ENCODE assay signal across 26 cellular contexts in the genomic region with DNA sequence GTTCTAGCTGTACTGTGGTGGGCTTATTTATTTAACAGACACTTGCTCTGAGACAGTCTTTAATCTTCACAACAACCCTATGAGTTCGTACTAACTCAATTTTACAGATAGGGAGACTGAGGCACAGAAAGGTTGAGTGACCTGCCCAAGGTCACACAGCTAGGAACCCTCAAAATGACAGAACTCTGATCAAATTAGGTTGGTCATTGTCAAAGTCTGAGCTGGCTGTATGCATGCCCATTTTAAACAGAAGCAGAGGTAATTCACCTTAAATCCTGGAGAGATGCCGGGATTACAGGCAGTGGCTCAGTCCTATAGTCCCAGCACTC. TPM values are rescaled to one million over a fixed set of nuclear protein-coding genes. Genes with fewer than 3 reads are reported as not detected.
DNase-seq lines count a peak whose midpoint lies in the region; ATAC-seq, FAIRE-seq and TF ChIP-seq lines count a peak whose summit lies in the region.
"Had no signal": no experiment of that assay in that cellular context is flagged by ENCODE, and none has a peak within 500 bp of the region (broad histone marks: within the 10 kb centered on the region; RNA-seq: fewer than 3 reads in every experiment).

No MANE protein-coding gene starts in this region.

- ATAC-seq in CD4-positive, alpha-beta T cell (ENCODE audit: poor library complexity) = no peak
- no peak; the same call in 2 of the 3 replicates for ATAC-seq in K562
- no peak for ATAC-seq in left lobe of liver
- ATAC-seq: GM12878; left lung; PC-3; stimulated activated naive B cell treated with anti-CD40 and anti-IgM and Interleukin-4, amounts not matched to agents 10 μg/mL and 1 μg/mL and 100 μg/mL, for 72 hours had no signal

- peaks cover 52 to 55% of the 10 kb centered on the region in 2 experiments for H3K4me1 ChIP-seq in K562 (replicated peaks in 1 of 2; ENCODE audit: control insufficient read depth in 2 of 2, insufficient read depth in 2 of 2, low read length in 2 of 2)
- H3K4me1 ChIP-seq: esophagus muscularis mucosa had no signal

- no peaks in the 10 kb centered on the region for H3K79me2 ChIP-seq in K562 (ENCODE audit: control insufficient read depth, insufficient read depth, low read length)

- no peak for DNase-seq in T-helper 2 cell treated with Interferon-gamma antibody and Interleukin-4, amounts not matched to agents 5 μg/mL and 100 μg/mL, for 36 hours (ENCODE audit: low spot score)
- DNase-seq in T-helper 2 cell (no peak), K562 (ENCODE audit: extremely low read depth in 1 of 4, low spot score in 3 of 4) (no peak), HT-29 (ENCODE audit: low spot score) (no peak), SW 1271 (lab: John Stamatoyannopoulos, UW) (no peak), left lobe of liver (ENCODE audit: low spot score) (no peak)
- DNase-seq in CD4-positive, alpha-beta T cell = no peak
- DNase-seq in activated CD4-positive, alpha-beta memory T cell treated with anti-CD3 and anti-CD28 coated beads for 36 hours = no peak
- DNase-seq: 8988T; cerebellar nuclear complex; foreskin fibroblast; head of caudate nucleus; left lung; NCI-H1930; NCI-H524 treated with DMSO at 0.1 percent for 48 hours; ovary; PC-3; stimulated activated naive B cell treated with anti-CD40 and anti-IgM and Interleukin-4, amounts not matched to agents 10 μg/mL and 1 μg/mL and 100 μg/mL, for 72 hours had no signal

- no peak for TF ChIP-seq POLR2A in K562 (conservative IDR thresholded peaks at IDR 0.05)

- H2AFZ ChIP-seq in K562 (ENCODE audit: low read depth, low read length) = peak overlapping the region; percentile 37; the same call in 1 of the 2 replicates

- no peaks in the 10 kb centered on the region for H3K27me3 Mint-ChIP-seq in T-helper 2 cell treated with Interferon-gamma antibody and Interleukin-4, amounts not matched to agents 5 μg/mL and 100 μg/mL, for 36 hours (ENCODE audit: low read depth)
- no peaks in the 10 kb centered on the region for H3K27me3 Mint-ChIP-seq in CD4-positive, alpha-beta T cell
- H3K27me3 Mint-ChIP-seq in activated CD4-positive, alpha-beta memory T cell treated with anti-CD3 and anti-CD28 coated beads for 36 hours = no peaks in the 10 kb centered on the region

- CTCF ChIA-PET in CD4-positive, alpha-beta T cell (lab: Charles Lee) = interaction anchor here (1.0 kb wide), 1 partner anchor 36 kb away, joined by 6 read pairs; no protein-coding TSS in a partner anchor
- CTCF ChIA-PET in activated CD4-positive, alpha-beta memory T cell treated with anti-CD3 and anti-CD28 coated beads for 36 hours (lab: Charles Lee) = interaction anchor here (1.3 kb wide), 1 partner anchor 36 kb away, joined by 3 read pairs; no protein-coding TSS in a partner anchor
- CTCF ChIA-PET in K562 (lab: Yijun Ruan, JAX; ENCODE audit: low intra/inter-chr PET ratio) = no interaction called here

- H3K9me3 Mint-ChIP-seq in T-helper 2 cell treated with Interferon-gamma antibody and Interleukin-4, amounts not matched to agents 5 μg/mL and 100 μg/mL, for 36 hours = peaks cover 4% of the 10 kb centered on the region
- no peaks in the 10 kb centered on the region for H3K9me3 Mint-ChIP-seq in CD4-positive, alpha-beta T cell
- H3K9me3 Mint-ChIP-seq in activated CD4-positive, alpha-beta memory T cell treated with anti-CD3 and anti-CD28 coated beads for 36 hours = no peaks in the 10 kb centered on the region
- H3K9me3 Mint-ChIP-seq: brain, memory B cell had no signal

- POLR2A ChIA-PET in CD4-positive, alpha-beta T cell (lab: Charles Lee) = interaction anchor here (1.0 to 2.3 kb wide), 5 partner anchors 11 to 26 kb away, joined by 3 to 20 read pairs (median 6); no protein-coding TSS in a partner anchor
- POLR2A ChIA-PET in activated CD4-positive, alpha-beta memory T cell treated with anti-CD3 and anti-CD28 coated beads for 36 hours (lab: Charles Lee) = no interaction called here
- POLR2A ChIA-PET in K562 (lab: Yijun Ruan, JAX) = interaction anchor here (0.9 to 2.6 kb wide), 2 partner anchors 9 to 11 kb away, joined by 4 to 16 read pairs; no protein-coding TSS in a partner anchor

- 61% methylated on average over 2 of the region's 2 CpGs for WGBS in K562 (ENCODE audit: insufficient coverage, low coverage, missing lambda C conversion rate)

- H3K36me3 Mint-ChIP-seq in T-helper 2 cell treated with Interferon-gamma antibody and Interleukin-4, amounts not matched to agents 5 μg/mL and 100 μg/mL, for 36 hours (ENCODE audit: low read depth) = no peaks in the 10 kb centered on the region
- no peaks in the 10 kb centered on the region for H3K36me3 Mint-ChIP-seq in CD4-positive, alpha-beta T cell (ENCODE audit: low read depth)
- no peaks in the 10 kb centered on the region for H3K36me3 Mint-ChIP-seq in activated CD4-positive, alpha-beta memory T cell treated with anti-CD3 and anti-CD28 coated beads for 36 hours
- H3K36me3 Mint-ChIP-seq: brain; memory B cell; stimulated activated naive B cell treated with anti-CD40 and anti-IgM and Interleukin-4, amounts not matched to agents 10 μg/mL and 1 μg/mL and 100 μg/mL, for 72 hours had no signal

- no peak for TF ChIP-seq RAD21 in K562 (CRISPR knock-in tag; conservative IDR thresholded peaks at IDR 0.05 in 1 of 2, IDR thresholded peaks at IDR 0.05 in 1 of 2)

- no peak for TF ChIP-seq CTCF in CD4-positive, alpha-beta T cell (IDR thresholded peaks at IDR 0.05)
- TF ChIP-seq CTCF in K562 (IDR thresholded peaks at IDR 0.05 in 2 of 3, conservative IDR thresholded peaks at IDR 0.05 in 1 of 3; ENCODE audit: insufficient read depth in 2 of 3, low read depth in 1 of 3, low read length in 3 of 3) = no peak

- no peaks in the 10 kb centered on the region for H4K20me1 ChIP-seq in K562 (replicated peaks; ENCODE audit: control insufficient read depth, insufficient read depth, low read length)

- in situ Hi-C loops in K562 (cut with MboI) = no loop called here

- TSS peak; percentile 88 for BruUV-seq in K562 (replicated peaks; lab: Mats Ljungman, UMichigan)

- intact Hi-C loops in CD4-positive, alpha-beta T cell (cut with DNase I, micrococcal nuclease) = loop anchor here (2.0 kb wide), 2 partner anchors 15 to 25 kb away; partner anchors contain the start of gene LAT (in 2 of the 2)
- intact Hi-C loops in activated CD4-positive, alpha-beta memory T cell treated with anti-CD3 and anti-CD28 coated beads for 36 hours (cut with micrococcal nuclease) = no loop called here
- intact Hi-C loops in K562 (cut with micrococcal nuclease) = no loop called here

- no peaks in the 10 kb centered on the region for H3K36me3 ChIP-seq in K562 (ENCODE audit: control insufficient read depth, insufficient read depth, low read length)
- H3K36me3 ChIP-seq: esophagus muscularis mucosa, left lung, ovary had no signal

- peak overlapping the region; percentile 94 for H3K4me2 ChIP-seq in K562 (ENCODE audit: insufficient read depth, low read length)

- H3K27ac ChIP-seq in CD4-positive, alpha-beta T cell (ENCODE audit: low read depth, low read length) = peak overlapping the region; percentile 77
- H3K27ac ChIP-seq in K562 (ENCODE audit: extremely low read depth, low read depth, low read length) = peak overlapping the region; percentile 100
- H3K27ac ChIP-seq: esophagus muscularis mucosa, left lung, ovary, SK-N-MC had no signal

- no peaks in the 10 kb centered on the region for H3K9me3 ChIP-seq in CD4-positive, alpha-beta T cell (ENCODE audit: control insufficient read depth, low read length)
- no peaks in the 10 kb centered on the region for H3K9me3 ChIP-seq in K562 (replicated peaks; ENCODE audit: control insufficient read depth, insufficient read depth, low read depth, low read length)
- H3K9me3 ChIP-seq: esophagus muscularis mucosa, left lung, ovary had no signal

- peak overlapping the region; percentile 89 to 91 for H3K9ac ChIP-seq in K562 (ENCODE audit: insufficient read depth in 1 of 2, low read depth in 2 of 2, low read length in 2 of 2)

- TF ChIP-seq EP300 in K562 (IDR thresholded peaks at IDR 0.05; ENCODE audit: low read length) = no peak

- H3K9me1 ChIP-seq in K562 (ENCODE audit: control insufficient read depth, insufficient read depth, low read length) = no peaks in the 10 kb centered on the region

- H3K27me3 ChIP-seq in CD4-positive, alpha-beta T cell (ENCODE audit: control insufficient read depth, insufficient read depth, low read length) = no peaks in the 10 kb centered on the region
- no peaks in the 10 kb centered on the region for H3K27me3 ChIP-seq in K562 (ENCODE audit: control insufficient read depth in 2 of 2, insufficient read depth in 2 of 2, low read length in 2 of 2)
- H3K27me3 ChIP-seq: left lung, ovary had no signal

- no peak for FAIRE-seq in K562 (lab: Jason Lieb, UNC)
- FAIRE-seq: endometrium, GM12878, islet of Langerhans had no signal

- H3K27ac Mint-ChIP-seq in T-helper 2 cell treated with Interferon-gamma antibody and Interleukin-4, amounts not matched to agents 5 μg/mL and 100 μg/mL, for 36 hours = peak overlapping the region; percentile 97
- H3K27ac Mint-ChIP-seq in CD4-positive, alpha-beta T cell = peak overlapping the region; percentile 97
- H3K27ac Mint-ChIP-seq in activated CD4-positive, alpha-beta memory T cell treated with anti-CD3 and anti-CD28 coated beads for 36 hours = peak overlapping the region; percentile 88
- H3K27ac Mint-ChIP-seq: brain; memory B cell; stimulated activated naive B cell treated with anti-CD40 and anti-IgM and Interleukin-4, amounts not matched to agents 10 μg/mL and 1 μg/mL and 100 μg/mL, for 72 hours had no signal

- H3K4me3 Mint-ChIP-seq in T-helper 2 cell treated with Interferon-gamma antibody and Interleukin-4, amounts not matched to agents 5 μg/mL and 100 μg/mL, for 36 hours = peak overlapping the region; percentile 75
- peak overlapping the region; percentile 66 for H3K4me3 Mint-ChIP-seq in CD4-positive, alpha-beta T cell
- no peak overlapping the region for H3K4me3 Mint-ChIP-seq in activated CD4-positive, alpha-beta memory T cell treated with anti-CD3 and anti-CD28 coated beads for 36 hours
- H3K4me3 Mint-ChIP-seq: brain; memory B cell; stimulated activated naive B cell treated with anti-CD40 and anti-IgM and Interleukin-4, amounts not matched to agents 10 μg/mL and 1 μg/mL and 100 μg/mL, for 72 hours had no signal

- H3K4me1 Mint-ChIP-seq in T-helper 2 cell treated with Interferon-gamma antibody and Interleukin-4, amounts not matched to agents 5 μg/mL and 100 μg/mL, for 36 hours (ENCODE audit: low read depth) = peaks cover 59% of the 10 kb centered on the region
- peaks cover 79% of the 10 kb centered on the region for H3K4me1 Mint-ChIP-seq in CD4-positive, alpha-beta T cell (ENCODE audit: low read depth)
- peaks cover 63% of the 10 kb centered on the region for H3K4me1 Mint-ChIP-seq in activated CD4-positive, alpha-beta memory T cell treated with anti-CD3 and anti-CD28 coated beads for 36 hours (ENCODE audit: low read depth)
- H3K4me1 Mint-ChIP-seq: brain had no signal

- no peak overlapping the region for H3K4me3 ChIP-seq in K562
- H3K4me3 ChIP-seq: esophagus muscularis mucosa, GM12878, left lung, ovary, SK-N-MC, skin epidermis had no signal

RNA-seq across cellular contexts. Expression of gene LAT, which starts 24.9 kb away (rescaled TPM):
- 100 to 1,000 TPM; 156 to 160 TPM for total RNA-seq in CD4-positive, alpha-beta T cell
- 100 to 1,000 TPM; 250 to 276 TPM for total RNA-seq in activated CD4-positive, alpha-beta memory T cell treated with anti-CD3 and anti-CD28 coated beads for 36 hours
- total RNA-seq in K562 (2011; cell fraction: chromatin; rRNA removed; ENCODE audit: low replicate concordance) = 11.1 and 32.8 TPM in 2 replicates
- total RNA-seq in K562 (2011; cell fraction: nucleolus; rRNA removed) = 20.5 and 21.2 TPM in 2 replicates
- total RNA-seq in K562 (2011; cell fraction: nucleoplasm; rRNA removed) = 12.8 and 19.2 TPM in 2 replicates
- 0.95 and 2.1 TPM in 2 replicates for total RNA-seq in K562 (2014; rRNA removed)
- total RNA-seq in K562 (2014; rRNA removed; fragmentation: Illumina TruSeq; extraction: Trizol) = 0.22 and 0.40 TPM in 2 replicates
- total RNA-seq in K562 (2015; rRNA removed; fragmentation: Illumina TruSeq; extraction: Trizol) = 2.0 and 2.3 TPM in 2 replicates
- 2.9 and 4.2 TPM in 2 replicates for total RNA-seq in K562 (2021)
- 1.9 and 2.0 TPM in 2 replicates for polyA plus RNA-seq in K562 (2011; rRNA removed)
- polyA plus RNA-seq in K562 (2011; cell fraction: cytosol; rRNA removed) = 0.86 and 2.0 TPM in 2 replicates
- 22.2 and 50.9 TPM in 2 replicates for polyA plus RNA-seq in K562 (2011; cell fraction: nucleus; rRNA removed)
- 2.9 and 5.7 TPM in 2 replicates for polyA plus RNA-seq in K562 (2012)
- polyA plus RNA-seq in K562 (2014; fragmentation: Illumina TruSeq; extraction: Trizol) = 1.3 and 1.7 TPM in 2 replicates
- under 1 TPM; 0.59 to 0.63 TPM for polyA plus RNA-seq in K562 (2014; fragmentation: Nextera tagmentation; extraction: Ambion mirVana)
- 1.6 and 3.2 TPM in 2 replicates for polyA plus RNA-seq in K562 (2014; rRNA removed)
- 0.24 and 0.25 TPM in 2 replicates for polyA minus RNA-seq in K562 (2011; rRNA and poly(A)+ RNA removed)
- polyA minus RNA-seq in K562 (2011; cell fraction: cytosol; rRNA and poly(A)+ RNA removed) = 0.29 TPM in 1 of 2 replicates, not detected in the other
- 2.2 and 3.0 TPM in 2 replicates for polyA minus RNA-seq in K562 (2011; cell fraction: nucleus; rRNA and poly(A)+ RNA removed)
- 14.8 and 22.7 TPM in 2 replicates for total RNA-seq in HT-29 (2014; rRNA removed; shearing (Covaris generic))
- 3.5 TPM for total RNA-seq in left lobe of liver

RNA-seq across cellular contexts. Expression of gene SPNS1, which starts 35.2 kb away (rescaled TPM):
- 10 to 100 TPM; 24.4 to 28.1 TPM for total RNA-seq in CD4-positive, alpha-beta T cell
- total RNA-seq in activated CD4-positive, alpha-beta memory T cell treated with anti-CD3 and anti-CD28 coated beads for 36 hours = 10 to 100 TPM; 11.3 to 12.0 TPM
- 27.4 and 88.8 TPM in 2 replicates for total RNA-seq in K562 (2011; cell fraction: chromatin; rRNA removed; ENCODE audit: low replicate concordance)
- total RNA-seq in K562 (2011; cell fraction: nucleolus; rRNA removed) = 112 and 138 TPM in 2 replicates
- 66.3 and 72.9 TPM in 2 replicates for total RNA-seq in K562 (2011; cell fraction: nucleoplasm; rRNA removed)
- total RNA-seq in K562 (2014; rRNA removed) (37.8 and 48.4 TPM in 2 replicates), K562 (2014; rRNA removed; fragmentation: Illumina TruSeq; extraction: Trizol) (6.2 and 9.0 TPM in 2 replicates), K562 (2015; rRNA removed; fragmentation: Illumina TruSeq; extraction: Trizol) (13.7 and 16.3 TPM in 2 replicates), K562 (2021) (64.9 and 69.8 TPM in 2 replicates), left lobe of liver (22.8 TPM)
- polyA plus RNA-seq in K562 (2011; rRNA removed) (12.3 and 20.6 TPM in 2 replicates), K562 (2014; fragmentation: Illumina TruSeq; extraction: Trizol) (22.2 and 38.7 TPM in 2 replicates), K562 (2014; fragmentation: Nextera tagmentation; extraction: Ambion mirVana) (1 to 10 TPM in 1 of 2 experiments, under 1 TPM in 1; 0.58 to 2.9 TPM), K562 (2014; rRNA removed) (37.8 and 40.6 TPM in 2 replicates)
- polyA plus RNA-seq in K562 (2011; cell fraction: cytosol; rRNA removed) = 18.6 and 53.9 TPM in 2 replicates
- polyA plus RNA-seq in K562 (2011; cell fraction: nucleus; rRNA removed) = 31.4 and 74.3 TPM in 2 replicates
- 47.4 and 49.1 TPM in 2 replicates for polyA plus RNA-seq in K562 (2012)
- polyA minus RNA-seq in K562 (2011; rRNA and poly(A)+ RNA removed) = 13.2 and 15.6 TPM in 2 replicates
- 22.8 and 23.5 TPM in 2 replicates for polyA minus RNA-seq in K562 (2011; cell fraction: cytosol; rRNA and poly(A)+ RNA removed)
- polyA minus RNA-seq in K562 (2011; cell fraction: nucleus; rRNA and poly(A)+ RNA removed) = 7.0 and 9.0 TPM in 2 replicates
- 79.6 and 88.8 TPM in 2 replicates for total RNA-seq in HT-29 (2014; rRNA removed; shearing (Covaris generic))

RNA-seq across cellular contexts. Expression of gene NFATC2IP, which starts 59.1 kb away (rescaled TPM):
- 10 to 100 TPM; 47.4 to 51.0 TPM for total RNA-seq in CD4-positive, alpha-beta T cell
- 10 to 100 TPM; 57.7 to 64.6 TPM for total RNA-seq in activated CD4-positive, alpha-beta memory T cell treated with anti-CD3 and anti-CD28 coated beads for 36 hours
- 277 and 436 TPM in 2 replicates for total RNA-seq in K562 (2011; cell fraction: chromatin; rRNA removed; ENCODE audit: low replicate concordance)
- total RNA-seq in K562 (2011; cell fraction: nucleolus; rRNA removed) = 228 and 264 TPM in 2 replicates
- 253 and 320 TPM in 2 replicates for total RNA-seq in K562 (2011; cell fraction: nucleoplasm; rRNA removed)
- total RNA-seq in K562 (2014; rRNA removed) (45.5 and 67.2 TPM in 2 replicates), K562 (2014; rRNA removed; fragmentation: Illumina TruSeq; extraction: Trizol) (45.9 and 46.9 TPM in 2 replicates), K562 (2015; rRNA removed; fragmentation: Illumina TruSeq; extraction: Trizol) (40.6 and 41.5 TPM in 2 replicates), K562 (2021) (49.2 and 54.3 TPM in 2 replicates), left lobe of liver (15.2 TPM)
- polyA plus RNA-seq in K562 (2011; rRNA removed) (100 and 106 TPM in 2 replicates), K562 (2014; fragmentation: Illumina TruSeq; extraction: Trizol) (55.1 and 62.0 TPM in 2 replicates), K562 (2014; fragmentation: Nextera tagmentation; extraction: Ambion mirVana) (10 to 100 TPM; 15.6 to 16.1 TPM), K562 (2014; rRNA removed) (73.7 and 80.9 TPM in 2 replicates)
- 49.6 and 74.5 TPM in 2 replicates for polyA plus RNA-seq in K562 (2011; cell fraction: cytosol; rRNA removed)
- 240 and 326 TPM in 2 replicates for polyA plus RNA-seq in K562 (2011; cell fraction: nucleus; rRNA removed)
- 40.3 and 56.4 TPM in 2 replicates for polyA plus RNA-seq in K562 (2012)
- polyA minus RNA-seq in K562 (2011; rRNA and poly(A)+ RNA removed) = 54.5 TPM in 2 replicates
- polyA minus RNA-seq in K562 (2011; cell fraction: cytosol; rRNA and poly(A)+ RNA removed) = 15.4 and 21.7 TPM in 2 replicates
- 70.1 and 82.0 TPM in 2 replicates for polyA minus RNA-seq in K562 (2011; cell fraction: nucleus; rRNA and poly(A)+ RNA removed)
- total RNA-seq in HT-29 (2014; rRNA removed; shearing (Covaris generic)) = 54.8 and 66.3 TPM in 2 replicates

Comparison
In these comparisons a context has a peak if more than half of its experiments do, and no peak if none do; other contexts are left out.
1. intact Hi-C loops: an anchor here in CD4-positive, alpha-beta T cell (2.0 kb wide); none called in activated CD4-positive, alpha-beta memory T cell treated with anti-CD3 and anti-CD28 coated beads for 36 hours and K562.